2 cellular contexts compared by ENCODE assay signal in the genomic region with DNA sequence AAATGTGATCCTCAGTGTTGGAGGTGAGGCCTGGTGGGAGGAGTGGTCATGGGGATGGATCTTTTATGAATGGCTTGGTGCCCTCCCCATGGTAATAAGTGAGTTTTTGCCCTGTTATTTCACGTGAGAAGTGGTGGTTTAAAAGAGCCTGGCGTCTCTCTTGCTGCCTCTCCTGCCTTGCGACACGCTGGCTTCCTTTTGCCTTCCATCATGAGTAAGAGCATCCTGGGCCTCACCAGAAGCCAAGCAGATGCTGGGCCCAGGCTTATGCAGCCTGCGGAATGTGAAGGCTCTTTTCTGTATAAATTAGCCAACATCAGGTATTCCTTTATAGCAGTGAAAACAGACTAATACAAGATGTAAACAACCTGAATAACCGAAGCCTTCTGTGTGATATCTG.
TF ChIP-seq lines count a peak whose summit lies in the region.

No MANE protein-coding gene starts in this region.

TF ChIP-seq in GM23338, 12 proteins besides CTCF, POLR2A, EP300 and RAD21 (continued from another document):
- no peak for TF ChIP-seq STAT1 (IDR thresholded peaks at IDR 0.05; ENCODE audit: unreplicated experiment)
- TF ChIP-seq, protein P1, sequence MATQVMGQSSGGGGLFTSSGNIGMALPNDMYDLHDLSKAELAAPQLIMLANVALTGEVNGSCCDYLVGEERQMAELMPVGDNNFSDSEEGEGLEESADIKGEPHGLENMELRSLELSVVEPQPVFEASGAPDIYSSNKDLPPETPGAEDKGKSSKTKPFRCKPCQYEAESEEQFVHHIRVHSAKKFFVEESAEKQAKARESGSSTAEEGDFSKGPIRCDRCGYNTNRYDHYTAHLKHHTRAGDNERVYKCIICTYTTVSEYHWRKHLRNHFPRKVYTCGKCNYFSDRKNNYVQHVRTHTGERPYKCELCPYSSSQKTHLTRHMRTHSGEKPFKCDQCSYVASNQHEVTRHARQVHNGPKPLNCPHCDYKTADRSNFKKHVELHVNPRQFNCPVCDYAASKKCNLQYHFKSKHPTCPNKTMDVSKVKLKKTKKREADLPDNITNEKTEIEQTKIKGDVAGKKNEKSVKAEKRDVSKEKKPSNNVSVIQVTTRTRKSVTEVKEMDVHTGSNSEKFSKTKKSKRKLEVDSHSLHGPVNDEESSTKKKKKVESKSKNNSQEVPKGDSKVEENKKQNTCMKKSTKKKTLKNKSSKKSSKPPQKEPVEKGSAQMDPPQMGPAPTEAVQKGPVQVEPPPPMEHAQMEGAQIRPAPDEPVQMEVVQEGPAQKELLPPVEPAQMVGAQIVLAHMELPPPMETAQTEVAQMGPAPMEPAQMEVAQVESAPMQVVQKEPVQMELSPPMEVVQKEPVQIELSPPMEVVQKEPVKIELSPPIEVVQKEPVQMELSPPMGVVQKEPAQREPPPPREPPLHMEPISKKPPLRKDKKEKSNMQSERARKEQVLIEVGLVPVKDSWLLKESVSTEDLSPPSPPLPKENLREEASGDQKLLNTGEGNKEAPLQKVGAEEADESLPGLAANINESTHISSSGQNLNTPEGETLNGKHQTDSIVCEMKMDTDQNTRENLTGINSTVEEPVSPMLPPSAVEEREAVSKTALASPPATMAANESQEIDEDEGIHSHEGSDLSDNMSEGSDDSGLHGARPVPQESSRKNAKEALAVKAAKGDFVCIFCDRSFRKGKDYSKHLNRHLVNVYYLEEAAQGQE (IDR thresholded peaks at IDR 0.05; ENCODE audit: unreplicated experiment), result no peak
- TF ChIP-seq EZH2phosphoT487 (IDR thresholded peaks at IDR 0.05; ENCODE audit: unreplicated experiment), result no peak
- TF ChIP-seq NANOG (IDR thresholded peaks at IDR 0.05; ENCODE audit: borderline replicate concordance), result no peak

TF ChIP-seq in WTC11, 78 proteins besides CTCF, POLR2A, EP300 and RAD21 (continued from another document):
- TF ChIP-seq SOX15 (CRISPR knock-in tag; IDR thresholded peaks at IDR 0.05) (no peak), OVOL2 (CRISPR knock-in tag; IDR thresholded peaks at IDR 0.05; ENCODE audit: borderline replicate concordance) (no peak), HMGA2 (CRISPR knock-in tag; IDR thresholded peaks at IDR 0.05) (no peak), ZNF219 (CRISPR knock-in tag; IDR thresholded peaks at IDR 0.05; ENCODE audit: borderline replicate concordance) (no peak), ZNF138 (CRISPR knock-in tag; conservative IDR thresholded peaks at IDR 0.05) (no peak), RELA (CRISPR knock-in tag; IDR thresholded peaks at IDR 0.05; ENCODE audit: borderline replicate concordance) (no peak), NFE2L1 (CRISPR knock-in tag; IDR thresholded peaks at IDR 0.05) (no peak), EMX1 (CRISPR knock-in tag; IDR thresholded peaks at IDR 0.05) (no peak), ETV6 (CRISPR knock-in tag; IDR thresholded peaks at IDR 0.05) (no peak), ZNF263 (CRISPR knock-in tag; IDR thresholded peaks at IDR 0.05; ENCODE audit: low read depth) (no peak), ESRRA (CRISPR knock-in tag; IDR thresholded peaks at IDR 0.05; ENCODE audit: borderline replicate concordance) (no peak)
- TF ChIP-seq, protein P2, sequence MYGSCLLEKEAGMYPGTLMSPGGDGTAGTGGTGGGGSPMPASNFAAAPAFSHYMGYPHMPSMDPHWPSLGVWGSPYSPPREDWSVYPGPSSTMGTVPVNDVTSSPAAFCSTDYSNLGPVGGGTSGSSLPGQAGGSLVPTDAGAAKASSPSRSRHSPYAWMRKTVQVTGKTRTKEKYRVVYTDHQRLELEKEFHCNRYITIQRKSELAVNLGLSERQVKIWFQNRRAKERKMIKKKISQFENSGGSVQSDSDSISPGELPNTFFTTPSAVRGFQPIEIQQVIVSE (CRISPR knock-in tag; IDR thresholded peaks at IDR 0.05; ENCODE audit: borderline replicate concordance), result no peak
- TF ChIP-seq, protein P3, sequence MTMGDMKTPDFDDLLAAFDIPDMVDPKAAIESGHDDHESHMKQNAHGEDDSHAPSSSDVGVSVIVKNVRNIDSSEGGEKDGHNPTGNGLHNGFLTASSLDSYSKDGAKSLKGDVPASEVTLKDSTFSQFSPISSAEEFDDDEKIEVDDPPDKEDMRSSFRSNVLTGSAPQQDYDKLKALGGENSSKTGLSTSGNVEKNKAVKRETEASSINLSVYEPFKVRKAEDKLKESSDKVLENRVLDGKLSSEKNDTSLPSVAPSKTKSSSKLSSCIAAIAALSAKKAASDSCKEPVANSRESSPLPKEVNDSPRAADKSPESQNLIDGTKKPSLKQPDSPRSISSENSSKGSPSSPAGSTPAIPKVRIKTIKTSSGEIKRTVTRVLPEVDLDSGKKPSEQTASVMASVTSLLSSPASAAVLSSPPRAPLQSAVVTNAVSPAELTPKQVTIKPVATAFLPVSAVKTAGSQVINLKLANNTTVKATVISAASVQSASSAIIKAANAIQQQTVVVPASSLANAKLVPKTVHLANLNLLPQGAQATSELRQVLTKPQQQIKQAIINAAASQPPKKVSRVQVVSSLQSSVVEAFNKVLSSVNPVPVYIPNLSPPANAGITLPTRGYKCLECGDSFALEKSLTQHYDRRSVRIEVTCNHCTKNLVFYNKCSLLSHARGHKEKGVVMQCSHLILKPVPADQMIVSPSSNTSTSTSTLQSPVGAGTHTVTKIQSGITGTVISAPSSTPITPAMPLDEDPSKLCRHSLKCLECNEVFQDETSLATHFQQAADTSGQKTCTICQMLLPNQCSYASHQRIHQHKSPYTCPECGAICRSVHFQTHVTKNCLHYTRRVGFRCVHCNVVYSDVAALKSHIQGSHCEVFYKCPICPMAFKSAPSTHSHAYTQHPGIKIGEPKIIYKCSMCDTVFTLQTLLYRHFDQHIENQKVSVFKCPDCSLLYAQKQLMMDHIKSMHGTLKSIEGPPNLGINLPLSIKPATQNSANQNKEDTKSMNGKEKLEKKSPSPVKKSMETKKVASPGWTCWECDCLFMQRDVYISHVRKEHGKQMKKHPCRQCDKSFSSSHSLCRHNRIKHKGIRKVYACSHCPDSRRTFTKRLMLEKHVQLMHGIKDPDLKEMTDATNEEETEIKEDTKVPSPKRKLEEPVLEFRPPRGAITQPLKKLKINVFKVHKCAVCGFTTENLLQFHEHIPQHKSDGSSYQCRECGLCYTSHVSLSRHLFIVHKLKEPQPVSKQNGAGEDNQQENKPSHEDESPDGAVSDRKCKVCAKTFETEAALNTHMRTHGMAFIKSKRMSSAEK (CRISPR knock-in tag; IDR thresholded peaks at IDR 0.05; ENCODE audit: borderline replicate concordance), result no peak
- TF ChIP-seq, protein P4, sequence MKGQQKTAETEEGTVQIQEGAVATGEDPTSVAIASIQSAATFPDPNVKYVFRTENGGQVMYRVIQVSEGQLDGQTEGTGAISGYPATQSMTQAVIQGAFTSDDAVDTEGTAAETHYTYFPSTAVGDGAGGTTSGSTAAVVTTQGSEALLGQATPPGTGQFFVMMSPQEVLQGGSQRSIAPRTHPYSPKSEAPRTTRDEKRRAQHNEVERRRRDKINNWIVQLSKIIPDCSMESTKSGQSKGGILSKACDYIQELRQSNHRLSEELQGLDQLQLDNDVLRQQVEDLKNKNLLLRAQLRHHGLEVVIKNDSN (CRISPR knock-in tag; IDR thresholded peaks at IDR 0.05), result no peak
